Comparison of ENCODE assay signal across 36 cellular contexts in the genomic region with DNA sequence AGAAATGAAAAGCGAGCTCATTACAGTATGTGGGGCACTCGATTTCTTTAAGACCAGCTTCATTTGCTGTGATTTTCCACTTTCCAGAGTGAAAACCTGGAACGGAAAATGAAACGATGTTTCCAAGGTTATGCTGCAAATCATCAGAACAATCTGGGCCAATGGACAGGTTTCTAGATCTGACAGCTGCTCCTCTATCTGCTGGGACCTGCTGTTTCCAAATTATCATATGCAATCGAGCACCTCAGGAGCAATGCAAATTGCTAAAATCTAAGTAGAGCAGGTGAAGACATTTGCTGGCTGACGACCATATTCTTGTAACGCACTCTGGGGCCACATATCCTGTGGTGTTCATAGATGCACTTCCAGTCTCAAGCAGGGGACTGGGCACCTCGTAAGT.
"Had no signal": no experiment of that assay in that cellular context is flagged by ENCODE, and none has a peak within 500 bp of the region (broad histone marks: within the 10 kb centered on the region; RNA-seq: fewer than 3 reads in every experiment).

No MANE protein-coding gene starts in this region.

- H3K4me2 ChIP-seq: KMS-11, PC-9 had no signal

- FAIRE-seq: RCC 7860 had no signal

- H2AFZ ChIP-seq: PC-9 had no signal

- H3K4me3 ChIP-seq: PC-9 had no signal

- DNase-seq: activated CD4-positive, alpha-beta T cell treated with anti-CD3 and anti-CD28 coated beads for 1 hour; activated CD4-positive, alpha-beta T cell treated with anti-CD3 and anti-CD28 coated beads for 48 hours; activated CD4-positive, CD25-positive, alpha-beta regulatory T cell; activated CD8-positive, alpha-beta T cell treated with anti-CD3 and anti-CD28 coated beads for 36 hours; activated effector memory CD4-positive, alpha-beta T cell treated with anti-CD3 and anti-CD28 coated beads, Interleukin-2, amount 50 U/mL, for 16 hours; activated naive CD4-positive, alpha-beta T cell; activated naive CD4-positive, alpha-beta T cell treated with anti-CD3 and anti-CD28 coated beads, Interleukin-2, amount 50 U/mL, for 16 hours; activated naive CD8-positive, alpha-beta T cell treated with anti-CD3 and anti-CD28 coated beads for 36 hours; activated T-cell treated with anti-CD3 and anti-CD28 coated beads, Interleukin-2, amount 50 U/mL, for 1 hour; activated T-cell treated with anti-CD3 and anti-CD28 coated beads, Interleukin-2, amount 50 U/mL, for 72 hours; amniotic stem cell; aorta; brain microvascular endothelial cell; central memory CD4-positive, alpha-beta T cell; MM.1S; MV-4-11; NCI-H1092 treated with DMSO at 0.1 percent for 48 hours; NCI-H1417; NCI-H146; NCI-H187; NCI-H2029 treated with DMSO at 0.1 percent for 48 hours; NCI-H2107; NCI-H345; NCI-H524 treated with DMSO at 0.1 percent for 48 hours; NCI-H748 treated with DMSO at 0.1 percent for 48 hours; NK-92 treated with Interleukin-12 subunit alpha and Interleukin-12 subunit beta, amount 100 ng/mL, for 24 hours; PC-9; Right ventricle myocardium superior; SW 1271; T-helper 1 cell; T-helper 2 cell; T-helper 9 cell had no signal

- H3K9ac ChIP-seq: KMS-11 had no signal

- ATAC-seq: activated CD8-positive, alpha-beta T cell treated with anti-CD3 and anti-CD28 coated beads for 36 hours; activated T-cell treated with anti-CD3 and anti-CD28 coated beads, Interleukin-2, amount 50 U/mL, for 72 hours; activated T-helper 17 cell treated with anti-CD3 and anti-CD28 coated beads, Interleukin-2, amount 50 U/mL, for 72 hours had no signal

- H3K27me3 ChIP-seq: brain microvascular endothelial cell had no signal

- H3K27ac ChIP-seq: brain microvascular endothelial cell, KMS-11, PC-9, VCaP had no signal

- H3K36me3 ChIP-seq: brain microvascular endothelial cell had no signal
